Comparison of ENCODE assay signal across 8 cellular contexts in genomic region chr6:156687875-156688549, GRCh38.
DNase-seq lines count a peak whose midpoint lies in the region; ATAC-seq and TF ChIP-seq lines count a peak whose summit lies in the region.

No MANE protein-coding gene starts in this region.

- peak overlapping the region; percentile 97 for H3K4me2 ChIP-seq in GM23338

- H3K27me3 Mint-ChIP-seq in GM23338 (ENCODE audit: insufficient read depth, low read depth, poor library complexity) = peaks cover 4% of the 10 kb centered on the region
- no peaks in the 10 kb centered on the region for H3K27me3 Mint-ChIP-seq in T-cell

- H3K27ac Mint-ChIP-seq in GM23338 (no peak overlapping the region), T-cell (peak overlapping the region; percentile 77 to 85)

- H3K4me3 Mint-ChIP-seq in GM23338 (peak overlapping the region; percentile 80), T-cell (peak overlapping the region; percentile 79 to 90 (median 85))

- intact Hi-C loops in mucosa of descending colon (cut with DNase I, micrococcal nuclease) = loop anchor here (2.0 to 10.0 kb wide), 3 partner anchors 89 to 123 kb away; partner anchors contain the start of gene ARID1B (in 2 of the 2)

- H2AFZ ChIP-seq in GM23338 = peak overlapping the region; percentile 100

- H3K27me3 ChIP-seq in BE2C = no peaks in the 10 kb centered on the region
- H3K27me3 ChIP-seq in GM23338 (ENCODE audit: insufficient read depth) = peaks cover 9% of the 10 kb centered on the region

- peak overlapping the region; percentile 88 for H3K4me3 ChIP-seq in BE2C (ENCODE audit: low read depth, low read length)
- H3K4me3 ChIP-seq in GM23338 = peak overlapping the region; percentile 96
- H3K4me3 ChIP-seq in epithelial cell of proximal tubule (ENCODE audit: low read depth, low read length) = peak overlapping the region; percentile 76
- H3K4me3 ChIP-seq in mucosa of descending colon = peak overlapping the region; percentile 31

- H3K79me2 ChIP-seq in GM23338 (replicated peaks; ENCODE audit: insufficient read depth) = no peaks in the 10 kb centered on the region

- DNase-seq in BE2C (peak; percentile 39), GM23338 (ENCODE audit: low spot score) (peak; percentile 72), T-cell (peak in 2 of 34 experiments; percentile 3 to 5), epithelial cell of proximal tubule (ENCODE audit: low read depth) (no peak), mucosa of descending colon (peak in 2 of 3 donors; percentile 48 to 61), AML-193 (lab: John Stamatoyannopoulos, UW) (no peak)

- CTCF ChIA-PET in T-cell (lab: Charles Lee) = no interaction called here

- H3K4me1 Mint-ChIP-seq in GM23338 (peaks cover 24% of the 10 kb centered on the region), T-cell (peaks cover 19 to 22% (median 22%) of the 10 kb centered on the region in 3 donors)

- no peaks in the 10 kb centered on the region for H3K9me3 ChIP-seq in BE2C
- no peaks in the 10 kb centered on the region for H3K9me3 ChIP-seq in mucosa of descending colon

- no peaks in the 10 kb centered on the region for H3K36me3 Mint-ChIP-seq in GM23338 (ENCODE audit: low read depth)
- H3K36me3 Mint-ChIP-seq in T-cell = no peaks in the 10 kb centered on the region

- no peak overlapping the region for H3K27ac ChIP-seq in GM23338 (ENCODE audit: low read depth)

- no peaks in the 10 kb centered on the region for H3K36me3 ChIP-seq in BE2C
- H3K36me3 ChIP-seq in GM23338 (ENCODE audit: insufficient read depth) = no peaks in the 10 kb centered on the region
- H3K36me3 ChIP-seq in mucosa of descending colon (ENCODE audit: low read depth) = no peaks in the 10 kb centered on the region

- POLR2A ChIA-PET in T-cell (lab: Charles Lee) = interaction anchor here in 1 of 2 donors (0.5 kb wide), 1 partner anchor 35 kb away, joined by 3 read pairs; no protein-coding TSS in a partner anchor

- no peaks in the 10 kb centered on the region; the same call in 2 of the 3 replicates for H3K9me3 Mint-ChIP-seq in GM23338
- no peaks in the 10 kb centered on the region for H3K9me3 Mint-ChIP-seq in T-cell

- ATAC-seq in GM23338 = peak; percentile 84
- ATAC-seq in T-cell (replicated peaks in 1 of 4) = no peak
- peak; percentile 56 for ATAC-seq in mucosa of descending colon
- ATAC-seq in HG03354 (IDR thresholded peaks at IDR 0.05; ENCODE audit: poor library complexity, severe bottlenecking, unreplicated experiment) = no peak
- no peak for ATAC-seq in HG02938 (IDR thresholded peaks at IDR 0.05; ENCODE audit: unreplicated experiment)

- peaks cover 3% of the 10 kb centered on the region; the same call in 1 of the 2 replicates for H3K4me1 ChIP-seq in BE2C
- peaks cover 14% of the 10 kb centered on the region for H3K4me1 ChIP-seq in GM23338 (ENCODE audit: insufficient read depth)
- H3K4me1 ChIP-seq in mucosa of descending colon (ENCODE audit: low read depth) = peaks cover 10% of the 10 kb centered on the region

- no peaks in the 10 kb centered on the region for H3K9me2 ChIP-seq in GM23338 (ENCODE audit: insufficient read depth)

- H3F3A ChIP-seq in GM23338 (replicated peaks; ENCODE audit: low read depth) = no peaks in the 10 kb centered on the region

- H4K20me1 ChIP-seq in GM23338 (replicated peaks; ENCODE audit: insufficient read depth) = no peaks in the 10 kb centered on the region

- TF ChIP-seq CTCF in BE2C (IDR thresholded peaks at IDR 0.05; ENCODE audit: low read depth, low read length) (no peak), GM23338 (conservative IDR thresholded peaks at IDR 0.05; ENCODE audit: low read depth in 2 of 2) (no peak), epithelial cell of proximal tubule (conservative IDR thresholded peaks at IDR 0.05; ENCODE audit: low read depth, low read length) (peak; percentile 2), mucosa of descending colon (IDR thresholded peaks at IDR 0.05) (no peak)

TF ChIP-seq in GM23338, 12 proteins besides CTCF, POLR2A, EP300 and RAD21:
- no peak for TF ChIP-seq EZH2 (IDR thresholded peaks at IDR 0.05; ENCODE audit: low read depth, unreplicated experiment)
- TF ChIP-seq POLR2AphosphoS5 (IDR thresholded peaks at IDR 0.05; ENCODE audit: low read depth) = peak; percentile 16; the same call in 1 of the 2 replicates
- no peak for TF ChIP-seq NANOG (IDR thresholded peaks at IDR 0.05; ENCODE audit: borderline replicate concordance)

Comparison
In these comparisons a context has a peak if more than half of its experiments do, and no peak if none do; other contexts are left out.
1. DNase-seq: peak in BE2C (single experiment), GM23338 (single experiment) and mucosa of descending colon (2 of 3); none in epithelial cell of proximal tubule (single experiment) and AML-193 (0 of 2).
2. H3K4me3 ChIP-seq: peak in every context shown above with its lines; median percentile 96 in GM23338; 88 in BE2C; 76 in epithelial cell of proximal tubule; 31 in mucosa of descending colon.
3. ATAC-seq: peak in GM23338 (single experiment) and mucosa of descending colon (single experiment); none in T-cell (0 of 4), HG03354 (single experiment) and HG02938 (single experiment).